Comparison of ENCODE assay signal across 8 cellular contexts in genomic region chr15:37099321-37100108, GRCh38. TPM values are rescaled to one million over a fixed set of nuclear protein-coding genes. Genes with fewer than 3 reads are reported as not detected.
A peak's percentile ranks its signal among the peaks of the same experiment; 100 is the strongest.
DNase-seq lines count a peak whose midpoint lies in the region; ATAC-seq and TF ChIP-seq lines count a peak whose summit lies in the region.

No MANE protein-coding gene starts in this region.

- peak overlapping the region; percentile 95 for H3K4me2 ChIP-seq in mammary epithelial cell (ENCODE audit: insufficient read depth, low read depth, low read length)

- H3K9ac ChIP-seq in mammary epithelial cell (ENCODE audit: insufficient read depth, low read length), result peak overlapping the region; percentile 83

- H3K36me3 ChIP-seq in cardiac muscle cell, result peaks cover 32% of the 10 kb centered on the region
- H3K36me3 ChIP-seq in mammary epithelial cell (ENCODE audit: insufficient read depth, low read length), result no peaks in the 10 kb centered on the region
- H3K36me3 ChIP-seq in upper lobe of right lung, result no peaks in the 10 kb centered on the region

- no peaks in the 10 kb centered on the region for H3K9me3 ChIP-seq in cardiac muscle cell (ENCODE audit: low read depth)
- no peaks in the 10 kb centered on the region for H3K9me3 ChIP-seq in mammary epithelial cell (replicated peaks; ENCODE audit: insufficient read depth, low read length)
- no peaks in the 10 kb centered on the region for H3K9me3 ChIP-seq in upper lobe of right lung

- H3K4me3 ChIP-seq in cardiac muscle cell (peak overlapping the region; percentile 98), mammary epithelial cell (replicated peaks in 1 of 3; ENCODE audit: insufficient read depth in 1 of 3, low read depth in 2 of 3, low read length in 3 of 3) (peak overlapping the region; percentile 76 to 99 (median 95)), upper lobe of right lung (peak overlapping the region; percentile 76)

- CTCF ChIA-PET in mammary epithelial cell (lab: Charles Lee; ENCODE audit: low non-redundant PET), result no interaction called here

- dilution Hi-C loops in mammary epithelial cell (cut with HindIII; ENCODE audit: low sequenced_read_pairs), result no loop called here

- peaks cover 13% of the 10 kb centered on the region for H3K79me2 ChIP-seq in mammary epithelial cell (ENCODE audit: insufficient read depth, low read length)

- intact Hi-C loops in Right ventricle myocardium inferior (cut with DNase I), result loop anchor here (5.0 to 10.0 kb wide), 6 partner anchors 82 to 1347 kb away; no protein-coding TSS in a partner anchor
- intact Hi-C loops in mammary epithelial cell (cut with micrococcal nuclease), result loop anchor here (1.0 to 10.0 kb wide), 4 partner anchors 40 to 599 kb away; no protein-coding TSS in a partner anchor
- intact Hi-C loops in upper lobe of right lung (cut with DNase I), result no loop called here

- no peak for TF ChIP-seq CTCF in cardiac muscle cell (IDR thresholded peaks at IDR 0.05; ENCODE audit: low read depth, low read length)
- no peak for TF ChIP-seq CTCF in mammary epithelial cell (conservative IDR thresholded peaks at IDR 0.05 in 1 of 2, IDR thresholded peaks at IDR 0.05 in 1 of 2; ENCODE audit: extremely low read depth in 1 of 2, insufficient read depth in 1 of 2, low read depth in 1 of 2, low read length in 2 of 2)
- no peak for TF ChIP-seq CTCF in upper lobe of right lung (IDR thresholded peaks at IDR 0.05)

- in situ Hi-C loops in mammary epithelial cell (cut with MboI; ENCODE audit: low sequenced_read_pairs in 2 of 2), result loop anchor here in 1 of 2 donors (10.0 to 25.0 kb wide), 2 partner anchors 215 to 587 kb away; no protein-coding TSS in a partner anchor

- no peaks in the 10 kb centered on the region for H3K4me1 ChIP-seq in cardiac muscle cell (ENCODE audit: low read depth)
- H3K4me1 ChIP-seq in mammary epithelial cell (ENCODE audit: insufficient read depth, low read length), result peaks cover 10% of the 10 kb centered on the region
- peaks cover 4% of the 10 kb centered on the region for H3K4me1 ChIP-seq in upper lobe of right lung

- 6% methylated on average over 20 of the region's 21 CpGs for WGBS in mammary epithelial cell (ENCODE audit: low coverage, missing lambda C conversion rate)

- no peaks in the 10 kb centered on the region for H3K27me3 ChIP-seq in cardiac muscle cell
- H3K27me3 ChIP-seq in mammary epithelial cell (ENCODE audit: insufficient read depth, low read length), result no peaks in the 10 kb centered on the region
- H3K27me3 ChIP-seq in upper lobe of right lung, result peaks cover 4% of the 10 kb centered on the region

- H3K27ac ChIP-seq in cardiac muscle cell, result peak overlapping the region; percentile 97
- H3K27ac ChIP-seq in mammary epithelial cell (ENCODE audit: insufficient read depth, low read depth, low read length), result peak overlapping the region; percentile 82
- H3K27ac ChIP-seq in upper lobe of right lung, result peak overlapping the region; percentile 87

- ATAC-seq in Right ventricle myocardium inferior, result no peak
- ATAC-seq in upper lobe of right lung, result no peak
- ATAC-seq in HG03196 (IDR thresholded peaks at IDR 0.05; ENCODE audit: unreplicated experiment), result no peak

- H4K20me1 ChIP-seq in mammary epithelial cell (ENCODE audit: insufficient read depth, low read length), result no peaks in the 10 kb centered on the region

- no peak for DNase-seq in cardiac muscle cell (ENCODE audit: low read depth in 1 of 2, low spot score in 1 of 2)
- no peak for DNase-seq in Right ventricle myocardium inferior (ENCODE audit: missing footprints)
- DNase-seq in NCI-H524 (lab: John Stamatoyannopoulos, UW), result peak; percentile 42 to 67
- peak; percentile 41 for DNase-seq in mammary epithelial cell
- DNase-seq in lung microvascular endothelial cell (ENCODE audit: low read depth in 2 of 2), result peak; percentile 61 to 76
- DNase-seq in upper lobe of right lung, result no peak
- DNase-seq in hippocampal formation (lab: John Stamatoyannopoulos, UW), result no peak

- peak overlapping the region; percentile 94 for H2AFZ ChIP-seq in mammary epithelial cell (ENCODE audit: low read depth, low read length)

- BruUV-seq in mammary epithelial cell (replicated peaks; lab: Mats Ljungman, UMichigan), result no TSS peak

RNA-seq across cellular contexts. Expression of gene MEIS2, which starts 0.8 kb away (rescaled TPM):
- 326 and 432 TPM in 2 replicates for total RNA-seq in cardiac muscle cell
- 224 and 249 TPM in 2 replicates for polyA plus RNA-seq in cardiac muscle cell
- 45.4 TPM for total RNA-seq in Right ventricle myocardium inferior
- total RNA-seq in mammary epithelial cell, result 1 to 10 TPM; 6.7 to 8.4 TPM
- polyA plus RNA-seq in mammary epithelial cell, result 8.4 TPM
- polyA minus RNA-seq in mammary epithelial cell, result 1.3 TPM
- total RNA-seq in lung microvascular endothelial cell, result 16.6 and 17.3 TPM in 2 replicates
- total RNA-seq in upper lobe of right lung, result 26.7 TPM

Comparison
In these comparisons a context has a peak if more than half of its experiments do, and no peak if none do; other contexts are left out.
1. DNase-seq: peak in NCI-H524 (2 of 2), mammary epithelial cell (single experiment) and lung microvascular endothelial cell (2 of 2); none in cardiac muscle cell (0 of 2), Right ventricle myocardium inferior (single experiment), upper lobe of right lung (single experiment) and hippocampal formation (0 of 2).
2. Peak in every context shown above with its lines, with median percentiles within 50 percentile points of each other: H3K27ac ChIP-seq and H3K4me3 ChIP-seq.